In genomic region chr6:121439456-121440250, GRCh38 we compare ENCODE assay signal across 13 cellular contexts. TPM values are rescaled to one million over a fixed set of nuclear protein-coding genes. Genes with fewer than 3 reads are reported as not detected.
DNase-seq lines count a peak whose midpoint lies in the region; ATAC-seq and TF ChIP-seq lines count a peak whose summit lies in the region.
"Had no signal": no experiment of that assay in that cellular context is flagged by ENCODE, and none has a peak within 500 bp of the region (broad histone marks: within the 10 kb centered on the region; RNA-seq: fewer than 3 reads in every experiment).

No MANE protein-coding gene starts in this region.

- no peak overlapping the region for H2BK5ac ChIP-seq in H9 (ENCODE audit: insufficient read length, low read length)

- peak overlapping the region; percentile 94 for H3K4me2 ChIP-seq in H9 (ENCODE audit: insufficient read depth, insufficient read length, low read length)
- H3K4me2 ChIP-seq in mammary epithelial cell (ENCODE audit: insufficient read depth, low read depth, low read length) = peak overlapping the region; percentile 82

- H2BK20ac ChIP-seq in H9 (ENCODE audit: low read depth, low read length, poor library complexity, severe bottlenecking) = no peak overlapping the region

- H3K4me3 Mint-ChIP-seq in H9 = peak overlapping the region; percentile 83 to 94

- no peak overlapping the region for H4K8ac ChIP-seq in H9 (replicated peaks; ENCODE audit: insufficient read length, low read depth, low read length)

- no peak for ATAC-seq in activated naive CD4-positive, alpha-beta T cell treated with anti-CD3 and anti-CD28 coated beads, Interleukin-2, amount 50 U/mL, for 72 hours
- ATAC-seq: HepG2; stimulated activated naive CD8-positive, alpha-beta T cell treated with anti-CD3 and anti-CD28 coated beads, Interleukin-15, Interleukin-2, amounts not matched to agents 100 U/mL and 50 U/mL, for 24 hours had no signal

- no peak for TF ChIP-seq CTCF in H9 (conservative IDR thresholded peaks at IDR 0.05)
- no peak for TF ChIP-seq CTCF in mammary epithelial cell (conservative IDR thresholded peaks at IDR 0.05 in 1 of 2, IDR thresholded peaks at IDR 0.05 in 1 of 2; ENCODE audit: extremely low read depth in 1 of 2, insufficient read depth in 1 of 2, low read depth in 1 of 2, low read length in 2 of 2)
- TF ChIP-seq CTCF in kidney epithelial cell (IDR thresholded peaks at IDR 0.05; ENCODE audit: insufficient read depth, low read length, poor library complexity, severe bottlenecking) = no peak
- TF ChIP-seq CTCF in testis (IDR thresholded peaks at IDR 0.05) = no peak

- DNase-seq in H9 (no peak), mammary epithelial cell (no peak), kidney epithelial cell (ENCODE audit: low read depth) (no peak), testis (no peak), kidney tubule cell (ENCODE audit: low spot score) (no peak), DMS153 treated with DMSO at 0.1 percent for 48 hours (lab: John Stamatoyannopoulos, UW; ENCODE audit: unreplicated experiment) (no peak), amniotic stem cell (lab: John Stamatoyannopoulos, UW) (no peak)
- DNase-seq in activated naive CD4-positive, alpha-beta T cell treated with anti-CD3 and anti-CD28 coated beads, Interleukin-2, amount 50 U/mL, for 72 hours (ENCODE audit: low spot score in 2 of 2) = no peak
- DNase-seq: DMS79 treated with DMSO at 0.1 percent for 48 hours; head of caudate nucleus; NCI-H187 treated with DMSO at 0.1 percent for 48 hours; stimulated activated naive CD8-positive, alpha-beta T cell treated with anti-CD3 and anti-CD28 coated beads, Interleukin-15, Interleukin-2, amounts not matched to agents 100 U/mL and 50 U/mL, for 24 hours had no signal

- H2BK15ac ChIP-seq in H9 (ENCODE audit: low read depth, low read length) = no peak overlapping the region

- peaks cover 54 to 61% of the 10 kb centered on the region in 2 experiments for H3K4me1 Mint-ChIP-seq in H9

- no CpG with 5 or more reads among the region's 5 CpGs for WGBS in H9 (ENCODE audit: extremely low coverage, insufficient read length, low lambda C conversion rate)
- 39% methylated on average over 5 of the region's 5 CpGs for WGBS in mammary epithelial cell (ENCODE audit: low coverage, missing lambda C conversion rate)
- 56 to 60% methylated on average over 5 of the region's 5 CpGs for WGBS in testis, 2 donors

- H3K23me2 ChIP-seq in H9 (ENCODE audit: insufficient read length, low read depth, low read length, poor library complexity, severe bottlenecking) = no peaks in the 10 kb centered on the region

- H3K14ac ChIP-seq in H9 (ENCODE audit: insufficient read depth, low read length) = no peak overlapping the region

- H4K20me1 ChIP-seq in H9 (ENCODE audit: control insufficient read depth, insufficient read depth, insufficient read length) (no peaks in the 10 kb centered on the region), mammary epithelial cell (ENCODE audit: insufficient read depth, low read length) (no peaks in the 10 kb centered on the region)

- H3K27ac Mint-ChIP-seq in H9 = peak overlapping the region; percentile 84 to 96 (median 86)
- H3K27ac Mint-ChIP-seq in activated naive CD4-positive, alpha-beta T cell treated with anti-CD3 and anti-CD28 coated beads, Interleukin-2, amount 50 U/mL, for 72 hours = no peak overlapping the region

- no peak overlapping the region for H3K56ac ChIP-seq in H9 (ENCODE audit: insufficient read length, low read depth, low read length)

- H3K27me3 ChIP-seq in H9 (ENCODE audit: insufficient read depth, low read length) = no peaks in the 10 kb centered on the region
- H3K27me3 ChIP-seq in mammary epithelial cell (ENCODE audit: insufficient read depth, low read length) = no peaks in the 10 kb centered on the region
- no peaks in the 10 kb centered on the region for H3K27me3 ChIP-seq in kidney epithelial cell (ENCODE audit: control insufficient read depth, insufficient read depth, low read length)
- no peaks in the 10 kb centered on the region for H3K27me3 ChIP-seq in testis

- dilution Hi-C loops in mammary epithelial cell (cut with HindIII; ENCODE audit: low sequenced_read_pairs) = loop anchor here (25.0 kb wide), 1 partner anchor 598 kb away; no protein-coding TSS in a partner anchor

- peak overlapping the region; percentile 68 for H3K9ac ChIP-seq in H9 (ENCODE audit: extremely low read depth, insufficient read length, low read length)
- no peak overlapping the region for H3K9ac ChIP-seq in mammary epithelial cell (ENCODE audit: insufficient read depth, low read length)

- no peak overlapping the region for H2BK120ac ChIP-seq in H9 (ENCODE audit: low read depth, low read length, poor library complexity, severe bottlenecking)

- intact Hi-C loops in mammary epithelial cell (cut with micrococcal nuclease) (loop anchor here (5.0 to 10.0 kb wide), 5 partner anchors 108 to 515 kb away; no protein-coding TSS in a partner anchor), testis (cut with DNase I; ENCODE audit: low total_unique reads) (no loop called here)

- in situ Hi-C loops in mammary epithelial cell (cut with MboI; ENCODE audit: low sequenced_read_pairs in 2 of 2) = loop anchor here in 1 of 2 donors (5.0 to 10.0 kb wide), 2 partner anchors 408 to 595 kb away; no protein-coding TSS in a partner anchor

- H3K79me2 ChIP-seq in H9 (ENCODE audit: insufficient read depth, low read length) (peaks cover 67% of the 10 kb centered on the region), mammary epithelial cell (ENCODE audit: insufficient read depth, low read length) (peaks cover 86% of the 10 kb centered on the region)

- no TSS peak for BruUV-seq in mammary epithelial cell (replicated peaks; lab: Mats Ljungman, UMichigan)

- H3T11ph ChIP-seq in H9 (ENCODE audit: low read length) = no peak overlapping the region

- TF ChIP-seq POLR2A in testis (IDR thresholded peaks at IDR 0.05) = no peak

- H3K9me3 ChIP-seq in H9 (ENCODE audit: control insufficient read depth, low read depth, low read length) (no peaks in the 10 kb centered on the region), mammary epithelial cell (replicated peaks; ENCODE audit: insufficient read depth, low read length) (no peaks in the 10 kb centered on the region), testis (no peaks in the 10 kb centered on the region)

- H3K23ac ChIP-seq in H9 (ENCODE audit: insufficient read length, low read depth, low read length) = peak overlapping the region; percentile 86

- H3K36me3 ChIP-seq in mammary epithelial cell (ENCODE audit: insufficient read depth, low read length) (no peaks in the 10 kb centered on the region), kidney epithelial cell (ENCODE audit: control insufficient read depth, insufficient read depth, low read length) (no peaks in the 10 kb centered on the region), testis (ENCODE audit: low read depth, missing control alignments) (no peaks in the 10 kb centered on the region)

- no peak overlapping the region for H2AK5ac ChIP-seq in H9 (ENCODE audit: insufficient read length, low read length)

- H2BK12ac ChIP-seq in H9 (ENCODE audit: insufficient read length, low read depth, low read length) = no peak overlapping the region

- H3K79me1 ChIP-seq in H9 (ENCODE audit: insufficient read depth, low read depth, low read length, poor library complexity, severe bottlenecking) = no peaks in the 10 kb centered on the region

- no peak overlapping the region for H3K18ac ChIP-seq in H9 (ENCODE audit: insufficient read length, low read depth, low read length)

- no peak overlapping the region for H3K4ac ChIP-seq in H9 (ENCODE audit: low read depth, low read length)

- H3K27me3 Mint-ChIP-seq in H9 (ENCODE audit: low read depth) = no peaks in the 10 kb centered on the region

- H4K5ac ChIP-seq in H9 (ENCODE audit: insufficient read length, low read depth, low read length) = no peak overlapping the region

- no peak overlapping the region for H4K91ac ChIP-seq in H9 (ENCODE audit: insufficient read length, low read depth, low read length)

- H2AFZ ChIP-seq in H9 (ENCODE audit: low read length) = no peak overlapping the region
- H2AFZ ChIP-seq in mammary epithelial cell (ENCODE audit: low read depth, low read length) = no peak overlapping the region

- H3K36me3 Mint-ChIP-seq in H9 (ENCODE audit: insufficient read depth in 1 of 3, low read depth in 3 of 3) = peaks cover 45 to 53% (median 48%) of the 10 kb centered on the region in 3 experiments
- H3K36me3 Mint-ChIP-seq in activated naive CD4-positive, alpha-beta T cell treated with anti-CD3 and anti-CD28 coated beads, Interleukin-2, amount 50 U/mL, for 72 hours = peaks cover 5 to 6% of the 10 kb centered on the region in 2 donors

- H3K27ac ChIP-seq in H9 (ENCODE audit: insufficient read length, low read depth, low read length) (peak overlapping the region; percentile 66), mammary epithelial cell (ENCODE audit: insufficient read depth, low read depth, low read length) (peak overlapping the region; percentile 96), testis (peak overlapping the region; percentile 4 to 9)

- H3K9me3 Mint-ChIP-seq in H9 = peaks cover 2 to 3% of the 10 kb centered on the region in 2 experiments; a peak in 2 of 5 replicates
- no peaks in the 10 kb centered on the region for H3K9me3 Mint-ChIP-seq in activated naive CD4-positive, alpha-beta T cell treated with anti-CD3 and anti-CD28 coated beads, Interleukin-2, amount 50 U/mL, for 72 hours

- CTCF ChIA-PET in mammary epithelial cell (lab: Charles Lee; ENCODE audit: low non-redundant PET) = interaction anchor here (0.6 kb wide), 1 partner anchor 1322 kb away, joined by 3 read pairs; no protein-coding TSS in a partner anchor

- peak overlapping the region; percentile 6 to 98 (median 90) for H3K4me3 ChIP-seq in mammary epithelial cell (replicated peaks in 1 of 3; ENCODE audit: insufficient read depth in 1 of 3, low read depth in 2 of 3, low read length in 3 of 3)
- H3K4me3 ChIP-seq in kidney epithelial cell (ENCODE audit: low read depth, low read length) = peak overlapping the region; percentile 2
- no peak overlapping the region for H3K4me3 ChIP-seq in testis

- H3K4me1 ChIP-seq in H9 (ENCODE audit: insufficient read depth, low read length) = peaks cover 5% of the 10 kb centered on the region; the same call in 1 of the 2 replicates
- peaks cover 35% of the 10 kb centered on the region for H3K4me1 ChIP-seq in mammary epithelial cell (ENCODE audit: insufficient read depth, low read length)
- peaks cover 5% of the 10 kb centered on the region for H3K4me1 ChIP-seq in testis

RNA-seq across cellular contexts. Expression of gene GJA1, which starts 4.2 kb away (rescaled TPM):
- 528 and 530 TPM in 2 replicates for total RNA-seq in H9 (2021)
- 100 to 1,000 TPM; 114 to 269 TPM for total RNA-seq in mammary epithelial cell
- 101 TPM for polyA plus RNA-seq in mammary epithelial cell
- 146 TPM for polyA minus RNA-seq in mammary epithelial cell
- total RNA-seq in kidney epithelial cell = 299 and 300 TPM in 2 replicates
- 10 to 100 TPM; 61.0 to 64.0 TPM for total RNA-seq in testis
- 81.2 TPM for polyA plus RNA-seq in testis (ENCODE audit: insufficient read depth, low read depth, low replicate concordance)
- under 1 TPM; 0.08 to 0.16 TPM for total RNA-seq in activated naive CD4-positive, alpha-beta T cell treated with anti-CD3 and anti-CD28 coated beads, Interleukin-2, amount 50 U/mL, for 72 hours
- total RNA-seq: HepG2 had no signal
- polyA plus RNA-seq: HepG2 had no signal

Comparison
In these comparisons a context has a peak if more than half of its experiments do, and no peak if none do; other contexts are left out.
1. H3K27ac ChIP-seq: peak in every context shown above with its lines; median percentile 96 in mammary epithelial cell; 66 in H9; 6 in testis.
2. H3K27ac Mint-ChIP-seq: peak in H9 (3 of 3); none in activated naive CD4-positive, alpha-beta T cell treated with anti-CD3 and anti-CD28 coated beads, Interleukin-2, amount 50 U/mL, for 72 hours (0 of 2).
3. H3K4me3 ChIP-seq: peak in mammary epithelial cell (3 of 3) and kidney epithelial cell (single experiment); none in testis (0 of 2).
4. RNA of gene GJA1, which starts 4.2 kb away (total RNA-seq): 528 to 530 TPM in H9, 299 to 300 TPM in kidney epithelial cell, 114 to 269 TPM in mammary epithelial cell and 61.0 to 64.0 TPM in testis; 0.08 to 0.16 TPM in activated naive CD4-positive, alpha-beta T cell treated with anti-CD3 and anti-CD28 coated beads, Interleukin-2, amount 50 U/mL, for 72 hours; every median in the first group is over 10 times any median in the second.